30 cellular contexts compared by ENCODE assay signal in the genomic region with DNA sequence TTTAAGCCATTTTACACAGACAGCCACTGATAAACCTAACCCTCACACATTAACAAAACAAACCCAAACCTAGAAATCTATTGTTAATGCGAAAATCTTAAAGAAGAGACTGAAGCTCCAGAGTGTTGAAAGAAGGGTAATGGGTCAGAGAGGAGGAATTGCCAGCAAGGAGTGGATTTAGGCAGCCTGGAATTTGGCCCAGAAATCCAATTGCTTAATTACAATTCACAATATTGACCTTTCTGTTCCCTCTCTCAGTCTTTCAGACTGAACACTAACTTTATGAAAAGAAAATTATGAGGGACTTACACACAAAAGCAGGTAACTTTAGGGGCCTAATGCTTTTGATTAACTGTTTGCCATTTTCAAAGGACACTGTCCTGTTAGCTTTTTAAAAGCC.
"Had no signal": no experiment of that assay in that cellular context is flagged by ENCODE, and none has a peak within 500 bp of the region (broad histone marks: within the 10 kb centered on the region; RNA-seq: fewer than 3 reads in every experiment).

No MANE protein-coding gene starts in this region.

- H3K4me1 ChIP-seq: body of pancreas, colonic mucosa, esophagus squamous epithelium had no signal

- H3K4me3 Mint-ChIP-seq: activated CD4-positive, alpha-beta memory T cell treated with anti-CD3 and anti-CD28 coated beads, Interleukin-2, amount 10 ng/mL, durations not matched to agents 7 days and 5 days; activated CD4-positive, alpha-beta T cell treated with anti-CD3 and anti-CD28 coated beads, Interleukin-2, amount 10 ng/mL, durations not matched to agents 7 days and 5 days; activated naive CD4-positive, alpha-beta T cell treated with anti-CD3 and anti-CD28 coated beads, Interleukin-2, amount 10 ng/mL, durations not matched to agents 7 days and 5 days; activated naive CD8-positive, alpha-beta T cell treated with anti-CD3 and anti-CD28 coated beads, Interleukin-2, amount 10 ng/mL, durations not matched to agents 7 days and 5 days; activated T-cell treated with anti-CD3 and anti-CD28 coated beads, Interleukin-2, amount 50 U/mL, for 24 hours; activated T-cell treated with anti-CD3 and anti-CD28 coated beads, Interleukin-2, amount 50 U/mL, for 72 hours; effector memory CD8-positive, alpha-beta T cell had no signal

- FAIRE-seq: endometrium, endothelial cell of umbilical vein, frontal cortex had no signal

- DNase-seq: activated CD4-positive, alpha-beta memory T cell treated with anti-CD3 and anti-CD28 coated beads, Interleukin-2, amount 10 ng/mL, durations not matched to agents 7 days and 5 days; activated CD4-positive, alpha-beta T cell treated with anti-CD3 and anti-CD28 coated beads for 1 hour; activated CD4-positive, alpha-beta T cell treated with anti-CD3 and anti-CD28 coated beads for 4 hours; activated CD4-positive, alpha-beta T cell treated with anti-CD3 and anti-CD28 coated beads, Interleukin-2, amount 10 ng/mL, durations not matched to agents 7 days and 5 days; activated CD4-positive, alpha-beta T cell treated with anti-CD3 and anti-CD28 coated beads, Interleukin-2, amount 50 U/mL, for 4 hours; activated CD8-positive, alpha-beta memory T cell treated with anti-CD3 and anti-CD28 coated beads, Interleukin-2, amount 50 U/mL, for 48 hours; activated gamma-delta T cell; activated naive CD4-positive, alpha-beta T cell; activated naive CD4-positive, alpha-beta T cell treated with anti-CD3 and anti-CD28 coated beads, Interleukin-2, amount 10 ng/mL, durations not matched to agents 7 days and 5 days; activated naive CD8-positive, alpha-beta T cell treated with anti-CD3 and anti-CD28 coated beads, Interleukin-2, amount 10 ng/mL, durations not matched to agents 7 days and 5 days; activated T-cell treated with anti-CD3 and anti-CD28 coated beads for 4 hours; activated T-cell treated with anti-CD3 and anti-CD28 coated beads, Interleukin-2, amount 50 U/mL, for 24 hours; activated T-cell treated with anti-CD3 and anti-CD28 coated beads, Interleukin-2, amount 50 U/mL, for 72 hours; amniotic stem cell; anterior cingulate cortex; body of pancreas; caudate nucleus; cerebellar nuclear complex; colonic mucosa; dorsolateral prefrontal cortex; effector memory CD8-positive, alpha-beta T cell; esophagus squamous epithelium; foreskin fibroblast; head of caudate nucleus; T-helper 2 cell had no signal

- H3K27ac ChIP-seq: body of pancreas, colonic mucosa, dorsolateral prefrontal cortex, epithelial cell of prostate, esophagus squamous epithelium had no signal

- H3K27me3 ChIP-seq: body of pancreas, colonic mucosa, esophagus squamous epithelium had no signal

- H3K9me3 Mint-ChIP-seq: activated CD4-positive, alpha-beta memory T cell treated with anti-CD3 and anti-CD28 coated beads, Interleukin-2, amount 10 ng/mL, durations not matched to agents 7 days and 5 days; activated CD4-positive, alpha-beta T cell treated with anti-CD3 and anti-CD28 coated beads, Interleukin-2, amount 10 ng/mL, durations not matched to agents 7 days and 5 days; activated naive CD4-positive, alpha-beta T cell treated with anti-CD3 and anti-CD28 coated beads, Interleukin-2, amount 10 ng/mL, durations not matched to agents 7 days and 5 days; activated naive CD4-positive, alpha-beta T cell treated with anti-CD3 and anti-CD28 coated beads, Interleukin-2, amount 50 U/mL, for 72 hours; activated naive CD8-positive, alpha-beta T cell treated with anti-CD3 and anti-CD28 coated beads, Interleukin-2, amount 10 ng/mL, durations not matched to agents 7 days and 5 days; activated T-cell treated with anti-CD3 and anti-CD28 coated beads, Interleukin-2, amount 50 U/mL, for 24 hours; activated T-cell treated with anti-CD3 and anti-CD28 coated beads, Interleukin-2, amount 50 U/mL, for 72 hours; effector memory CD8-positive, alpha-beta T cell had no signal

- ATAC-seq: activated naive CD4-positive, alpha-beta T cell treated with anti-CD3 and anti-CD28 coated beads, Interleukin-2, amount 50 U/mL, for 72 hours; activated T-cell treated with anti-CD3 and anti-CD28 coated beads, Interleukin-2, amount 50 U/mL, for 72 hours; body of pancreas; effector memory CD8-positive, alpha-beta T cell had no signal

- H3K9me3 ChIP-seq: body of pancreas, colonic mucosa, esophagus squamous epithelium had no signal

- H3K36me3 Mint-ChIP-seq: activated naive CD4-positive, alpha-beta T cell treated with anti-CD3 and anti-CD28 coated beads, Interleukin-2, amount 10 ng/mL, durations not matched to agents 7 days and 5 days; activated naive CD4-positive, alpha-beta T cell treated with anti-CD3 and anti-CD28 coated beads, Interleukin-2, amount 50 U/mL, for 72 hours; activated naive CD8-positive, alpha-beta T cell treated with anti-CD3 and anti-CD28 coated beads, Interleukin-2, amount 10 ng/mL, durations not matched to agents 7 days and 5 days had no signal

- H3K4me3 ChIP-seq: body of pancreas, colonic mucosa, dorsolateral prefrontal cortex, esophagus squamous epithelium had no signal

- H3K27me3 Mint-ChIP-seq: activated CD4-positive, alpha-beta T cell treated with anti-CD3 and anti-CD28 coated beads, Interleukin-2, amount 10 ng/mL, durations not matched to agents 7 days and 5 days; activated naive CD4-positive, alpha-beta T cell treated with anti-CD3 and anti-CD28 coated beads, Interleukin-2, amount 10 ng/mL, durations not matched to agents 7 days and 5 days; activated naive CD8-positive, alpha-beta T cell treated with anti-CD3 and anti-CD28 coated beads, Interleukin-2, amount 10 ng/mL, durations not matched to agents 7 days and 5 days had no signal

- H3K27ac Mint-ChIP-seq: activated CD4-positive, alpha-beta memory T cell treated with anti-CD3 and anti-CD28 coated beads, Interleukin-2, amount 10 ng/mL, durations not matched to agents 7 days and 5 days; activated CD4-positive, alpha-beta T cell treated with anti-CD3 and anti-CD28 coated beads, Interleukin-2, amount 10 ng/mL, durations not matched to agents 7 days and 5 days; activated naive CD4-positive, alpha-beta T cell treated with anti-CD3 and anti-CD28 coated beads, Interleukin-2, amount 10 ng/mL, durations not matched to agents 7 days and 5 days; activated naive CD4-positive, alpha-beta T cell treated with anti-CD3 and anti-CD28 coated beads, Interleukin-2, amount 50 U/mL, for 72 hours; activated naive CD8-positive, alpha-beta T cell treated with anti-CD3 and anti-CD28 coated beads, Interleukin-2, amount 10 ng/mL, durations not matched to agents 7 days and 5 days; activated T-cell treated with anti-CD3 and anti-CD28 coated beads, Interleukin-2, amount 50 U/mL, for 24 hours; activated T-cell treated with anti-CD3 and anti-CD28 coated beads, Interleukin-2, amount 50 U/mL, for 72 hours; effector memory CD8-positive, alpha-beta T cell had no signal

- H3K4me1 Mint-ChIP-seq: activated CD4-positive, alpha-beta memory T cell treated with anti-CD3 and anti-CD28 coated beads, Interleukin-2, amount 10 ng/mL, durations not matched to agents 7 days and 5 days had no signal

- H3K36me3 ChIP-seq: colonic mucosa, esophagus squamous epithelium had no signal
